16 cellular contexts compared by ENCODE assay signal in genomic region chr9:89478821-89479668, GRCh38. TPM values are rescaled to one million over a fixed set of nuclear protein-coding genes. Genes with fewer than 3 reads are reported as not detected.
DNase-seq lines count a peak whose midpoint lies in the region; ATAC-seq and TF ChIP-seq lines count a peak whose summit lies in the region.
"Had no signal": no experiment of that assay in that cellular context is flagged by ENCODE, and none has a peak within 500 bp of the region (broad histone marks: within the 10 kb centered on the region; RNA-seq: fewer than 3 reads in every experiment).

No MANE protein-coding gene starts in this region.

- H3T11ph ChIP-seq in H9 (ENCODE audit: low read length), result no peak overlapping the region

- H3K4me3 Mint-ChIP-seq in H9, result no peak overlapping the region
- peak overlapping the region; percentile 90 for H3K4me3 Mint-ChIP-seq in activated naive CD4-positive, alpha-beta T cell treated with anti-CD3 and anti-CD28 coated beads, Interleukin-2, amount 50 U/mL, for 24 hours
- peak overlapping the region; percentile 80 to 92 (median 87) for H3K4me3 Mint-ChIP-seq in naive thymus-derived CD4-positive, alpha-beta T cell

- peaks cover 72% of the 10 kb centered on the region for H3K36me3 ChIP-seq in BLaER1
- peaks cover 0 to 29% (median 5%) of the 10 kb centered on the region in 3 experiments for H3K36me3 ChIP-seq in naive thymus-derived CD4-positive, alpha-beta T cell (ENCODE audit: control insufficient read depth in 2 of 3, insufficient read depth in 3 of 3, low read length in 3 of 3)
- H3K36me3 ChIP-seq: lower lobe of right lung had no signal

- no peak overlapping the region for H3K4me3 ChIP-seq in BLaER1
- H3K4me3 ChIP-seq in naive thymus-derived CD4-positive, alpha-beta T cell (ENCODE audit: low read length), result peak overlapping the region; percentile 59
- H3K4me3 ChIP-seq: esophagus squamous epithelium, lower lobe of right lung had no signal

- no peak overlapping the region for H2BK5ac ChIP-seq in H9 (ENCODE audit: insufficient read length, low read length)

- no peak overlapping the region for H2BK20ac ChIP-seq in H9 (ENCODE audit: low read depth, low read length, poor library complexity, severe bottlenecking)

- H3K27ac Mint-ChIP-seq in H9, result peak overlapping the region; percentile 14 to 70 (median 20); a peak in 5 of 7 replicates
- peak overlapping the region; percentile 98 for H3K27ac Mint-ChIP-seq in activated naive CD4-positive, alpha-beta T cell treated with anti-CD3 and anti-CD28 coated beads, Interleukin-2, amount 50 U/mL, for 24 hours
- H3K27ac Mint-ChIP-seq in naive thymus-derived CD4-positive, alpha-beta T cell, result peak overlapping the region; percentile 90 to 99 (median 95)

- no CpG with 5 or more reads among the region's 16 CpGs for WGBS in H9 (ENCODE audit: extremely low coverage, insufficient read length, low lambda C conversion rate)

- H3K4me1 ChIP-seq in BLaER1, result peaks cover 86% of the 10 kb centered on the region
- peaks cover 5% of the 10 kb centered on the region; the same call in 1 of the 2 replicates for H3K4me1 ChIP-seq in H9 (ENCODE audit: insufficient read depth, low read length)
- peaks cover 82 to 86% of the 10 kb centered on the region in 2 donors for H3K4me1 ChIP-seq in naive thymus-derived CD4-positive, alpha-beta T cell (ENCODE audit: control insufficient read depth in 2 of 2, insufficient read depth in 2 of 2, low read length in 2 of 2)

- H3K4me1 Mint-ChIP-seq in H9, result peaks cover 36 to 39% of the 10 kb centered on the region in 2 experiments
- H3K4me1 Mint-ChIP-seq in activated naive CD4-positive, alpha-beta T cell treated with anti-CD3 and anti-CD28 coated beads, Interleukin-2, amount 50 U/mL, for 24 hours, result peaks cover 92% of the 10 kb centered on the region
- H3K4me1 Mint-ChIP-seq in naive thymus-derived CD4-positive, alpha-beta T cell, result peaks cover 75 to 95% (median 90%) of the 10 kb centered on the region in 7 donors

- H4K20me1 ChIP-seq in BLaER1 (peaks cover 91% of the 10 kb centered on the region), H9 (ENCODE audit: control insufficient read depth, insufficient read depth, insufficient read length) (peaks cover 4% of the 10 kb centered on the region)

- no peak for TF ChIP-seq CTCF in H9 (conservative IDR thresholded peaks at IDR 0.05)

- no peak overlapping the region for H2BK15ac ChIP-seq in H9 (ENCODE audit: low read depth, low read length)

- H3K4me2 ChIP-seq in BLaER1, result peak overlapping the region; percentile 62
- H3K4me2 ChIP-seq in H9 (ENCODE audit: insufficient read depth, insufficient read length, low read length), result no peak overlapping the region

- peaks cover 15% of the 10 kb centered on the region; the same call in 1 of the 2 replicates for H3K9me3 ChIP-seq in BLaER1
- no peaks in the 10 kb centered on the region for H3K9me3 ChIP-seq in H9 (ENCODE audit: control insufficient read depth, low read depth, low read length)
- peaks cover 0 to 4% (median 0%) of the 10 kb centered on the region in 3 experiments for H3K9me3 ChIP-seq in naive thymus-derived CD4-positive, alpha-beta T cell (ENCODE audit: control insufficient read depth in 2 of 3, low read length in 3 of 3)
- H3K9me3 ChIP-seq: esophagus squamous epithelium, lower lobe of right lung had no signal

- H3K27me3 ChIP-seq in BLaER1, result no peaks in the 10 kb centered on the region
- no peaks in the 10 kb centered on the region for H3K27me3 ChIP-seq in H9 (ENCODE audit: insufficient read depth, low read length)
- no peaks in the 10 kb centered on the region for H3K27me3 ChIP-seq in naive thymus-derived CD4-positive, alpha-beta T cell (ENCODE audit: control insufficient read depth in 2 of 2, insufficient read depth in 2 of 2, low read length in 2 of 2)
- H3K27me3 ChIP-seq: esophagus squamous epithelium had no signal

- no peak for DNase-seq in H9
- DNase-seq in naive thymus-derived CD4-positive, alpha-beta T cell, result peak in 1 of 9 donors; percentile 34
- DNase-seq in SW480 (ENCODE audit: low spot score), result no peak
- no peak for DNase-seq in left colon
- DNase-seq in COR-L47 (lab: John Stamatoyannopoulos, UW), result no peak
- DNase-seq: activated gamma-delta T cell, AML-193, esophagus squamous epithelium, hippocampal formation, IMR-90, lower lobe of right lung, NCI-H1417, NCI-H524 treated with DMSO at 0.1 percent for 48 hours had no signal

- POLR2A ChIA-PET in naive thymus-derived CD4-positive, alpha-beta T cell (lab: Charles Lee), result interaction anchor here (0.6 to 14.0 kb wide), 15 partner anchors 7 to 102 kb away, joined by 3 to 242 read pairs (median 5); no protein-coding TSS in a partner anchor

- H3K56ac ChIP-seq in H9 (ENCODE audit: insufficient read length, low read depth, low read length), result no peak overlapping the region

- H3K9ac ChIP-seq in BLaER1 (no peak overlapping the region), H9 (ENCODE audit: extremely low read depth, insufficient read length, low read length) (no peak overlapping the region)

- no peak overlapping the region for H3K18ac ChIP-seq in H9 (ENCODE audit: insufficient read length, low read depth, low read length)

- no peak overlapping the region for H4K8ac ChIP-seq in H9 (replicated peaks; ENCODE audit: insufficient read length, low read depth, low read length)

- H3K23ac ChIP-seq in H9 (ENCODE audit: insufficient read length, low read depth, low read length), result no peak overlapping the region

- CTCF ChIA-PET in naive thymus-derived CD4-positive, alpha-beta T cell (lab: Charles Lee), result interaction anchor here (0.8 to 3.8 kb wide), 6 partner anchors 9 to 70 kb away, joined by 3 to 12 read pairs (median 5); no protein-coding TSS in a partner anchor

- no peak overlapping the region for H2AFZ ChIP-seq in H9 (ENCODE audit: low read length)

- 0 out of 5 replicates have a peak, but pooled peaks cover 0 to 2% of the 10 kb centered on the region in 2 experiments for H3K9me3 Mint-ChIP-seq in H9
- no peaks in the 10 kb centered on the region for H3K9me3 Mint-ChIP-seq in activated naive CD4-positive, alpha-beta T cell treated with anti-CD3 and anti-CD28 coated beads, Interleukin-2, amount 50 U/mL, for 24 hours
- peaks cover 0 to 8% (median 0%) of the 10 kb centered on the region in 11 donors for H3K9me3 Mint-ChIP-seq in naive thymus-derived CD4-positive, alpha-beta T cell

- H4K91ac ChIP-seq in H9 (ENCODE audit: insufficient read length, low read depth, low read length), result no peak overlapping the region

- no peak overlapping the region for H2BK12ac ChIP-seq in H9 (ENCODE audit: insufficient read length, low read depth, low read length)

- H3K23me2 ChIP-seq in H9 (ENCODE audit: insufficient read length, low read depth, low read length, poor library complexity, severe bottlenecking), result no peaks in the 10 kb centered on the region

- ATAC-seq in naive thymus-derived CD4-positive, alpha-beta T cell, result no peak
- no peak for ATAC-seq in left colon
- no peak for ATAC-seq in GM19023 (IDR thresholded peaks at IDR 0.05; ENCODE audit: unreplicated experiment)
- ATAC-seq: lower lobe of right lung had no signal

- H3K4ac ChIP-seq in H9 (ENCODE audit: low read depth, low read length), result no peak overlapping the region

- H3K27ac ChIP-seq in BLaER1 (peak overlapping the region; percentile 46; the same call in 1 of the 2 replicates), H9 (ENCODE audit: insufficient read length, low read depth, low read length) (no peak overlapping the region)
- peak overlapping the region; percentile 78 for H3K27ac ChIP-seq in naive thymus-derived CD4-positive, alpha-beta T cell (ENCODE audit: low read depth, low read length)
- H3K27ac ChIP-seq: lower lobe of right lung had no signal

- intact Hi-C loops in naive thymus-derived CD4-positive, alpha-beta T cell (cut with micrococcal nuclease), result loop anchor here (1.0 to 2.0 kb wide), 3 partner anchors 14 to 18 kb away; no protein-coding TSS in a partner anchor
- intact Hi-C loops in left colon (cut with DNase I, micrococcal nuclease), result loop anchor here in 1 of 2 donors (10.0 kb wide), 1 partner anchor 56 kb away; no protein-coding TSS in a partner anchor

- H3K79me1 ChIP-seq in H9 (ENCODE audit: insufficient read depth, low read depth, low read length, poor library complexity, severe bottlenecking), result no peaks in the 10 kb centered on the region

- H3K14ac ChIP-seq in H9 (ENCODE audit: insufficient read depth, low read length), result no peak overlapping the region

- no peaks in the 10 kb centered on the region for H3K27me3 Mint-ChIP-seq in H9 (ENCODE audit: low read depth)
- H3K27me3 Mint-ChIP-seq in activated naive CD4-positive, alpha-beta T cell treated with anti-CD3 and anti-CD28 coated beads, Interleukin-2, amount 50 U/mL, for 24 hours, result no peaks in the 10 kb centered on the region
- H3K27me3 Mint-ChIP-seq in naive thymus-derived CD4-positive, alpha-beta T cell, result no peaks in the 10 kb centered on the region

- no peak overlapping the region for H4K5ac ChIP-seq in H9 (ENCODE audit: insufficient read length, low read depth, low read length)

- H2AK5ac ChIP-seq in H9 (ENCODE audit: insufficient read length, low read length), result no peak overlapping the region

- H2BK120ac ChIP-seq in H9 (ENCODE audit: low read depth, low read length, poor library complexity, severe bottlenecking), result no peak overlapping the region

- peaks cover 12% of the 10 kb centered on the region; the same call in 1 of the 2 replicates for H3K79me2 ChIP-seq in H9 (ENCODE audit: insufficient read depth, low read length)

- peaks cover 15 to 38% (median 29%) of the 10 kb centered on the region in 3 experiments for H3K36me3 Mint-ChIP-seq in H9 (ENCODE audit: insufficient read depth in 1 of 3, low read depth in 3 of 3)
- peaks cover 29% of the 10 kb centered on the region for H3K36me3 Mint-ChIP-seq in activated naive CD4-positive, alpha-beta T cell treated with anti-CD3 and anti-CD28 coated beads, Interleukin-2, amount 50 U/mL, for 24 hours
- peaks cover 20 to 53% (median 45%) of the 10 kb centered on the region in 5 donors for H3K36me3 Mint-ChIP-seq in naive thymus-derived CD4-positive, alpha-beta T cell

RNA-seq across cellular contexts. Expression of gene SEMA4D, which starts 18.9 kb away (rescaled TPM):
- 41.8 and 47.2 TPM in 2 replicates for total RNA-seq in H9 (2021)
- 100 to 1,000 TPM; 389 to 465 (median 460) TPM for total RNA-seq in naive thymus-derived CD4-positive, alpha-beta T cell
- 100 to 1,000 TPM; 114 to 268 TPM for polyA plus RNA-seq in naive thymus-derived CD4-positive, alpha-beta T cell
- 10 to 100 TPM; 18.9 to 21.2 TPM for total RNA-seq in left colon

Comparison
In these comparisons a context has a peak if more than half of its experiments do, and no peak if none do; other contexts are left out.
1. H3K27ac Mint-ChIP-seq: peak in every context shown above with its lines; median percentile 98 in activated naive CD4-positive, alpha-beta T cell treated with anti-CD3 and anti-CD28 coated beads, Interleukin-2, amount 50 U/mL, for 24 hours; 95 in naive thymus-derived CD4-positive, alpha-beta T cell; 20 in H9.
2. H3K4me3 Mint-ChIP-seq: peak in activated naive CD4-positive, alpha-beta T cell treated with anti-CD3 and anti-CD28 coated beads, Interleukin-2, amount 50 U/mL, for 24 hours (single experiment) and naive thymus-derived CD4-positive, alpha-beta T cell (10 of 10); none in H9 (0 of 2).